ENCODE assay signal across 1 cellular context in genomic region chr1:230138561-230139239, GRCh38.
TF ChIP-seq lines count a peak whose summit lies in the region.

No MANE protein-coding gene starts in this region.

TF ChIP-seq in K562, 482 proteins besides CTCF, POLR2A, EP300 and RAD21 (continued from another document and continues in another):
- TF ChIP-seq, protein P1, sequence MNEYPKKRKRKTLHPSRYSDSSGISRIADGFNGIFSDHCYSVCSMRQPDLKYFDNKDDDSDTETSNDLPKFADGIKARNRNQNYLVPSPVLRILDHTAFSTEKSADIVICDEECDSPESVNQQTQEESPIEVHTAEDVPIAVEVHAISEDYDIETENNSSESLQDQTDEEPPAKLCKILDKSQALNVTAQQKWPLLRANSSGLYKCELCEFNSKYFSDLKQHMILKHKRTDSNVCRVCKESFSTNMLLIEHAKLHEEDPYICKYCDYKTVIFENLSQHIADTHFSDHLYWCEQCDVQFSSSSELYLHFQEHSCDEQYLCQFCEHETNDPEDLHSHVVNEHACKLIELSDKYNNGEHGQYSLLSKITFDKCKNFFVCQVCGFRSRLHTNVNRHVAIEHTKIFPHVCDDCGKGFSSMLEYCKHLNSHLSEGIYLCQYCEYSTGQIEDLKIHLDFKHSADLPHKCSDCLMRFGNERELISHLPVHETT (CRISPR knock-in tag; conservative IDR thresholded peaks at IDR 0.05 in 1 of 2, IDR thresholded peaks at IDR 0.05 in 1 of 2) = peak in 1 of 2 experiments; percentile 95; a peak in 2 of 4 replicates
- TF ChIP-seq THRAP3 (IDR thresholded peaks at IDR 0.05; ENCODE audit: borderline replicate concordance) (no peak), CEBPZ (IDR thresholded peaks at IDR 0.05; ENCODE audit: borderline replicate concordance, low read depth, low read length) (no peak), ZNF766 (CRISPR knock-in tag; conservative IDR thresholded peaks at IDR 0.05) (peak; percentile 97), MTF1 (CRISPR knock-in tag; IDR thresholded peaks at IDR 0.05; ENCODE audit: borderline replicate concordance) (peak; percentile 89), SUPT5H (IDR thresholded peaks at IDR 0.05) (no peak), GTF2A2 (tag; IDR thresholded peaks at IDR 0.05) (peak; percentile 94), HDGF (IDR thresholded peaks at IDR 0.05) (no peak), CBFA2T2 (conservative IDR thresholded peaks at IDR 0.05) (no peak), C11orf30 (IDR thresholded peaks at IDR 0.05; ENCODE audit: low read depth) (no peak), NONO (IDR thresholded peaks at IDR 0.05; ENCODE audit: low read depth in 2 of 2, low read length in 1 of 2) (no peak), BACH1 (tag; IDR thresholded peaks at IDR 0.05) (peak; percentile 91), ZKSCAN3 (CRISPR knock-in tag; IDR thresholded peaks at IDR 0.05) (peak; percentile 51; the same call in 1 of the 2 replicates), ATF1 (CRISPR knock-in tag; IDR thresholded peaks at IDR 0.05) (no peak), ATF1 (tag; IDR thresholded peaks at IDR 0.05) (peak; percentile 49), DDX20 (tag; IDR thresholded peaks at IDR 0.05; ENCODE audit: low read depth) (peak; percentile 95), NFE2L1 (tag; IDR thresholded peaks at IDR 0.05; ENCODE audit: borderline replicate concordance, low read depth) (peak; percentile 73), CCAR2 (IDR thresholded peaks at IDR 0.05; ENCODE audit: low read depth, low read length) (no peak), FOXJ3 (CRISPR knock-in tag; IDR thresholded peaks at IDR 0.05) (no peak), ZNF592 (IDR thresholded peaks at IDR 0.05) (peak; percentile 100), ZNF253 (CRISPR knock-in tag; conservative IDR thresholded peaks at IDR 0.05) (no peak), BRD9 (IDR thresholded peaks at IDR 0.05; ENCODE audit: low read depth, partially characterized antibody) (no peak), ETV1 (tag; conservative IDR thresholded peaks at IDR 0.05; ENCODE audit: low read depth) (peak; percentile 84), POLR2G (IDR thresholded peaks at IDR 0.05; ENCODE audit: low read depth, low read length) (no peak), NR4A1 (CRISPR knock-in tag; IDR thresholded peaks at IDR 0.05) (peak; percentile 86; the same call in 1 of the 2 replicates), NR4A1 (tag; IDR thresholded peaks at IDR 0.05) (peak; percentile 99), ZC3H11A (IDR thresholded peaks at IDR 0.05; ENCODE audit: low read depth, low read length) (no peak), ELK3 (CRISPR knock-in tag; IDR thresholded peaks at IDR 0.05) (peak; percentile 86; the same call in 1 of the 2 replicates), GABPA (tag; conservative IDR thresholded peaks at IDR 0.05; ENCODE audit: low read depth) (peak; percentile 58), ZNF431 (CRISPR knock-in tag; IDR thresholded peaks at IDR 0.05) (no peak), CBX2 (IDR thresholded peaks at IDR 0.05; ENCODE audit: insufficient read depth, low read length, poor library complexity, severe bottlenecking) (no peak), CHAMP1 (IDR thresholded peaks at IDR 0.05) (no peak), PRMT5 (CRISPR knock-in tag; IDR thresholded peaks at IDR 0.05) (no peak), ZNF184 (CRISPR knock-in tag; IDR thresholded peaks at IDR 0.05) (no peak), HLTF (IDR thresholded peaks at IDR 0.05) (no peak), TBL1XR1 (IDR thresholded peaks at IDR 0.05; ENCODE audit: low read length in 2 of 2) (no peak), LCOR (CRISPR knock-in tag; IDR thresholded peaks at IDR 0.05) (no peak), ETS2 (tag; IDR thresholded peaks at IDR 0.05; ENCODE audit: borderline replicate concordance, poor library complexity, severe bottlenecking) (peak; percentile 67), E2F8 (IDR thresholded peaks at IDR 0.05; ENCODE audit: low read depth, partially characterized antibody) (no peak), CCNT2 (IDR thresholded peaks at IDR 0.05; ENCODE audit: borderline replicate concordance, extremely low read depth, insufficient read length, low read depth, low read length) (no peak), GMEB1 (CRISPR knock-in tag; IDR thresholded peaks at IDR 0.05) (peak; percentile 68)
- TF ChIP-seq, protein P2, sequence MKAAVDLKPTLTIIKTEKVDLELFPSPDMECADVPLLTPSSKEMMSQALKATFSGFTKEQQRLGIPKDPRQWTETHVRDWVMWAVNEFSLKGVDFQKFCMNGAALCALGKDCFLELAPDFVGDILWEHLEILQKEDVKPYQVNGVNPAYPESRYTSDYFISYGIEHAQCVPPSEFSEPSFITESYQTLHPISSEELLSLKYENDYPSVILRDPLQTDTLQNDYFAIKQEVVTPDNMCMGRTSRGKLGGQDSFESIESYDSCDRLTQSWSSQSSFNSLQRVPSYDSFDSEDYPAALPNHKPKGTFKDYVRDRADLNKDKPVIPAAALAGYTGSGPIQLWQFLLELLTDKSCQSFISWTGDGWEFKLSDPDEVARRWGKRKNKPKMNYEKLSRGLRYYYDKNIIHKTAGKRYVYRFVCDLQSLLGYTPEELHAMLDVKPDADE (conservative IDR thresholded peaks at IDR 0.05; ENCODE audit: control insufficient read depth, low read depth, low read length) = no peak
- TF ChIP-seq, protein P3, sequence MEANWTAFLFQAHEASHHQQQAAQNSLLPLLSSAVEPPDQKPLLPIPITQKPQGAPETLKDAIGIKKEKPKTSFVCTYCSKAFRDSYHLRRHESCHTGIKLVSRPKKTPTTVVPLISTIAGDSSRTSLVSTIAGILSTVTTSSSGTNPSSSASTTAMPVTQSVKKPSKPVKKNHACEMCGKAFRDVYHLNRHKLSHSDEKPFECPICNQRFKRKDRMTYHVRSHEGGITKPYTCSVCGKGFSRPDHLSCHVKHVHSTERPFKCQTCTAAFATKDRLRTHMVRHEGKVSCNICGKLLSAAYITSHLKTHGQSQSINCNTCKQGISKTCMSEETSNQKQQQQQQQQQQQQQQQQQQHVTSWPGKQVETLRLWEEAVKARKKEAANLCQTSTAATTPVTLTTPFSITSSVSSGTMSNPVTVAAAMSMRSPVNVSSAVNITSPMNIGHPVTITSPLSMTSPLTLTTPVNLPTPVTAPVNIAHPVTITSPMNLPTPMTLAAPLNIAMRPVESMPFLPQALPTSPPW (CRISPR knock-in tag; IDR thresholded peaks at IDR 0.05) = peak; percentile 50
